ENCODE assay signal across 27 cellular contexts in the genomic region with DNA sequence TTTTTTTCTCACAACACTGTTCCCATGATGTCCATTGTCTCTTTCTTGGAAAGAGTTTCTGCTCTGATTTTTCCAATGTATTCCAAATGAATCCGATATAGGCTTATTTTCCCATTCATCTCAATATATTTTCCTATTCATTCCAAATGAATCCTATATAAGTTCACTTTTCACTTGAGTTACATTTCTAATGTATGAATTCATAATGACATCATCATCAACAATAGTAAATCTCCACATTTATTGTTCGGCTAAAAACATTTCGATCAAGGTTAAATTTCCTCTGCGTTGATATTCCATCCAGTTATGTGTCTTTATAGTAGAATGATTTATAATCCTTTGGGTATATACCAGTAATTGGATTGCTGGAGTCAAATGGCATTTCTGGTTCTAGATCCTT.
"Had no signal": no experiment of that assay in that cellular context is flagged by ENCODE, and none has a peak within 500 bp of the region (broad histone marks: within the 10 kb centered on the region; RNA-seq: fewer than 3 reads in every experiment).

No MANE protein-coding gene starts in this region.

- H3K4me3 ChIP-seq: stomach, suprapubic skin, testis, thoracic aorta, thyroid gland, tibial artery, tibial nerve, transverse colon, upper lobe of left lung, upper lobe of right lung, uterus, vagina had no signal

- H3K4me1 ChIP-seq: stomach, suprapubic skin, testis, thyroid gland, tibial artery, tibial nerve, transverse colon, upper lobe of left lung, upper lobe of right lung, uterus, vagina had no signal

- H3K36me3 ChIP-seq: stomach, suprapubic skin, thoracic aorta, thyroid gland, tibial nerve, transverse colon, upper lobe of left lung, upper lobe of right lung, uterus, vagina had no signal

- H3K27ac ChIP-seq: stomach, suprapubic skin, testis, thoracic aorta, thyroid gland, tibial artery, tibial nerve, transverse colon, upper lobe of left lung, upper lobe of right lung, uterus, vagina had no signal

- ATAC-seq: stimulated activated effector memory CD8-positive, alpha-beta T cell treated with anti-CD3 and anti-CD28 coated beads, Interleukin-12 subunit alpha, Interleukin-12 subunit beta, amount 100 ng/mL, for 72 hours; stimulated activated memory B cell treated with anti-CD40 and anti-IgM and Interleukin-4, amounts not matched to agents 10 μg/mL and 1 μg/mL and 100 μg/mL, for 72 hours; stimulated activated naive B cell treated with anti-CD40 and anti-IgM and Interleukin-4, amounts not matched to agents 10 μg/mL and 1 μg/mL and 100 μg/mL, for 72 hours; stimulated activated naive CD8-positive, alpha-beta T cell treated with anti-CD3 and anti-CD28 coated beads, Interleukin-15, amount 100 ng/mL, for 72 hours; stimulated activated naive CD8-positive, alpha-beta T cell treated with anti-CD3 and anti-CD28 coated beads, Interleukin-15, Interleukin-2, amounts not matched to agents 100 U/mL and 50 U/mL, for 24 hours; upper lobe of right lung had no signal

- FAIRE-seq: urothelium cell line had no signal

- DNase-seq: stimulated activated CD4-positive, alpha-beta T cell treated with anti-CD3 and anti-CD28 coated beads, Interleukin-2, amount 100 ng/mL, for 48 hours; stimulated activated CD4-positive, alpha-beta T cell treated with anti-CD3 and anti-CD28 coated beads, Interleukin-4, amount 100 ng/mL, for 1 hour; stimulated activated CD4-positive, alpha-beta T cell treated with anti-CD3 and anti-CD28 coated beads, Interleukin-4, amount 100 ng/mL, for 24 hours; stimulated activated CD4-positive, alpha-beta T cell treated with anti-CD3 and anti-CD28 coated beads, Interleukin-4, amount 100 ng/mL, for 4 hours; stimulated activated CD8-positive, alpha-beta memory T cell treated with anti-CD3 and anti-CD28 coated beads, Interleukin-4, amount 100 ng/mL, for 48 hours; stimulated activated naive B cell treated with anti-CD40 and anti-IgM and Interleukin-4, amounts not matched to agents 10 μg/mL and 1 μg/mL and 100 μg/mL, for 72 hours; stimulated activated naive CD4-positive, alpha-beta T cell; stimulated activated naive CD4-positive, alpha-beta T cell treated with Interleukin-2 at 50 U/mL for 16 hours; stimulated activated naive CD8-positive, alpha-beta T cell treated with anti-CD3 and anti-CD28 coated beads, Interleukin-15, amount 100 ng/mL, for 72 hours; stimulated activated naive CD8-positive, alpha-beta T cell treated with anti-CD3 and anti-CD28 coated beads, Interleukin-15, Interleukin-2, amounts not matched to agents 100 U/mL and 50 U/mL, for 24 hours; stomach; substantia nigra; testis; thyroid gland; tibial artery; transverse colon; trophoblast cell; upper lobe of left lung; upper lobe of right lung; uterus had no signal

- H3K27me3 ChIP-seq: stomach, suprapubic skin, testis, thyroid gland, tibial artery, tibial nerve, transverse colon, upper lobe of left lung, upper lobe of right lung, uterus, vagina had no signal

- H3K9me3 ChIP-seq: stomach, suprapubic skin, testis, thoracic aorta, thyroid gland, tibial artery, transverse colon, upper lobe of left lung, upper lobe of right lung, uterus, vagina had no signal
